1 cellular context compared by ENCODE assay signal in genomic region chr12:132955094-132955932, GRCh38.
TF ChIP-seq lines count a peak whose summit lies in the region.

No MANE protein-coding gene starts in this region.

TF ChIP-seq in HepG2, 621 proteins besides CTCF, POLR2A, EP300 and RAD21 (continued from another document and continues in another):
- TF ChIP-seq GMEB2 (CRISPR knock-in tag; IDR thresholded peaks at IDR 0.05; ENCODE audit: low read depth) (no peak), GATAD1 (CRISPR knock-in tag; IDR thresholded peaks at IDR 0.05) (no peak; the same call in 1 of the 2 replicates), TOE1 (CRISPR knock-in tag; IDR thresholded peaks at IDR 0.05) (no peak), EED (CRISPR knock-in tag; IDR thresholded peaks at IDR 0.05) (peak; percentile 53; the same call in 1 of the 2 replicates), NFATC3 (CRISPR knock-in tag; IDR thresholded peaks at IDR 0.05) (no peak), POGZ (CRISPR knock-in tag; IDR thresholded peaks at IDR 0.05) (no peak), NFE2L1 (CRISPR knock-in tag; IDR thresholded peaks at IDR 0.05; ENCODE audit: borderline replicate concordance) (no peak), ZNF652 (CRISPR knock-in tag; IDR thresholded peaks at IDR 0.05; ENCODE audit: borderline replicate concordance, low read depth) (no peak), HHEX (CRISPR knock-in tag; IDR thresholded peaks at IDR 0.05) (no peak), ETV5 (CRISPR knock-in tag; IDR thresholded peaks at IDR 0.05; ENCODE audit: borderline replicate concordance) (no peak), SMAD3 (CRISPR knock-in tag; IDR thresholded peaks at IDR 0.05) (no peak), MAZ (IDR thresholded peaks at IDR 0.05; ENCODE audit: borderline replicate concordance, low read depth, low read length) (no peak), MAZ (CRISPR knock-in tag; IDR thresholded peaks at IDR 0.05; ENCODE audit: low read depth) (peak; percentile 9; the same call in 1 of the 2 replicates), THAP11 (CRISPR knock-in tag; IDR thresholded peaks at IDR 0.05) (peak; percentile 69), ZNF672 (CRISPR knock-in tag; IDR thresholded peaks at IDR 0.05) (no peak), ZNF646 (CRISPR knock-in tag; IDR thresholded peaks at IDR 0.05) (no peak), TRIM24 (CRISPR knock-in tag; IDR thresholded peaks at IDR 0.05) (no peak), SIN3A (IDR thresholded peaks at IDR 0.05; ENCODE audit: borderline replicate concordance, low read depth, low read length) (no peak), ZKSCAN1 (IDR thresholded peaks at IDR 0.05; ENCODE audit: low read length) (no peak), KDM5A (IDR thresholded peaks at IDR 0.05; ENCODE audit: borderline replicate concordance, low read length) (no peak), MIXL1 (CRISPR knock-in tag; IDR thresholded peaks at IDR 0.05) (no peak), NRL (CRISPR knock-in tag; IDR thresholded peaks at IDR 0.05; ENCODE audit: borderline replicate concordance) (no peak), ZBTB42 (CRISPR knock-in tag; IDR thresholded peaks at IDR 0.05) (no peak), ZNF12 (CRISPR knock-in tag; IDR thresholded peaks at IDR 0.05) (no peak), RELA (CRISPR knock-in tag; IDR thresholded peaks at IDR 0.05) (no peak), MLLT10 (CRISPR knock-in tag; IDR thresholded peaks at IDR 0.05) (no peak), ZNF883 (CRISPR knock-in tag; IDR thresholded peaks at IDR 0.05; ENCODE audit: not compliant biosample characterization) (no peak), DPF2 (CRISPR knock-in tag; IDR thresholded peaks at IDR 0.05; ENCODE audit: borderline replicate concordance, low read depth) (no peak), ZEB1 (IDR thresholded peaks at IDR 0.05; ENCODE audit: insufficient replicate concordance, low read depth) (no peak), WIZ (CRISPR knock-in tag; IDR thresholded peaks at IDR 0.05) (0 out of 2 replicates have a peak, but pooled peaks have one; percentile 18), ELF1 (CRISPR knock-in tag; IDR thresholded peaks at IDR 0.05) (no peak), FOXP1 (IDR thresholded peaks at IDR 0.05) (no peak), FOXP1 (CRISPR knock-in tag; IDR thresholded peaks at IDR 0.05) (no peak), CBFB (CRISPR knock-in tag; IDR thresholded peaks at IDR 0.05) (no peak), MNT (IDR thresholded peaks at IDR 0.05) (no peak), ZFP36L2 (CRISPR knock-in tag; IDR thresholded peaks at IDR 0.05) (no peak), FUBP1 (CRISPR knock-in tag; IDR thresholded peaks at IDR 0.05; ENCODE audit: borderline replicate concordance) (no peak), DBP (CRISPR knock-in tag; IDR thresholded peaks at IDR 0.05; ENCODE audit: not compliant biosample characterization) (no peak), ZKSCAN8 (CRISPR knock-in tag; IDR thresholded peaks at IDR 0.05; ENCODE audit: borderline replicate concordance) (no peak), ZNF713 (CRISPR knock-in tag; IDR thresholded peaks at IDR 0.05) (no peak), RNF2 (conservative IDR thresholded peaks at IDR 0.05; ENCODE audit: low read depth) (peak; percentile 80), DZIP1 (CRISPR knock-in tag; IDR thresholded peaks at IDR 0.05) (no peak), ZNF329 (CRISPR knock-in tag; IDR thresholded peaks at IDR 0.05; ENCODE audit: low read depth) (no peak), MYPOP (CRISPR knock-in tag; IDR thresholded peaks at IDR 0.05) (no peak)
